ENCODE assay signal across 1 cellular context in the genomic region with DNA sequence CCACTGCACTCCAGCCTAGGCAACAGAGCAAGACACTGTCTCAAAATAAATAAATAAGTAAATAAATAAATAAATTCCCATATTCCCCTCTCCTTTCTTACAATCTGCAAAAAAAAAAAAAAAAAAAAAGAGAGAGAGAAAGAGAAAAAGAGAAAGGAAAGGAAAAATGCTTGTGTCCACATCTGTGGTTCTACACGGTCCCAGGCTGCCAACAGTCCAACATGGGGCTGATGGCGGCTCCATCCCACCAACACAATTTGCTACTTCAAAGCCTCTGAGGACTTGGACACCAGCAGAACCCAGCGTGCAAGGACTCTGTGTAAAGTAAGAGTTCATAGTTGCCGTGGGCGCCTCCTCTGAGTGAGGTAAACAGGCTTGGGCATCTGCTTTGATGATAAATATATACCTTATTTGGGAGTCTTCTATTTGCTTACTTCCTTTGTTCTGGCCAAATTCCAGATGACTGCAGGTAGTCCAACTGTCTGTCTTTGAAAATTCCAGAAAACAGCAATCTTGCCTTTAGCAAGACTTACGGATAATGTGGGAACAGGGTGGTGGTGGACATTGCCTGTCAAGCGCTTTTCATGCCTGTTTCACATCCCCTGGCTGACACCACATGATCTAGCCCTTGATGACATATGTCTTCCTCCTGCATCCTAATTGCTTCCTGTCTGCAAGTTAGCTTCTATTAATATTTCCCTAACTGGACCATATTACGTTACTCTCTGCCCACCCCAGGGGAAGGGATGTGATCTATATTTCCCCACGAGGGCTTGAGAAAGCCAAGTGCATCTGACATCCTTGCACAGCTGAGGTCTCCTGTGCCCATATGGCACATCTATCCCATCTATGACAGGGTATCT.
TF ChIP-seq lines count a peak whose summit lies in the region.

No MANE protein-coding gene starts in this region.

TF ChIP-seq in GM23338, 12 proteins besides CTCF, POLR2A, EP300 and RAD21 (continued from another document):
- no peak for TF ChIP-seq POLR2AphosphoS5 (IDR thresholded peaks at IDR 0.05; ENCODE audit: low read depth)
- TF ChIP-seq CREB1 (CRISPR knock-in tag; IDR thresholded peaks at IDR 0.05; ENCODE audit: low read depth): no peak
- TF ChIP-seq EZH2 (IDR thresholded peaks at IDR 0.05; ENCODE audit: low read depth, unreplicated experiment): no peak
- TF ChIP-seq ZNF331 (CRISPR knock-in tag; IDR thresholded peaks at IDR 0.05; ENCODE audit: low read depth): no peak
- no peak for TF ChIP-seq STAT1 (IDR thresholded peaks at IDR 0.05; ENCODE audit: unreplicated experiment)
- TF ChIP-seq JUNB (IDR thresholded peaks at IDR 0.05; ENCODE audit: unreplicated experiment): no peak
- TF ChIP-seq NANOG (IDR thresholded peaks at IDR 0.05; ENCODE audit: borderline replicate concordance): no peak
- TF ChIP-seq, protein P1, sequence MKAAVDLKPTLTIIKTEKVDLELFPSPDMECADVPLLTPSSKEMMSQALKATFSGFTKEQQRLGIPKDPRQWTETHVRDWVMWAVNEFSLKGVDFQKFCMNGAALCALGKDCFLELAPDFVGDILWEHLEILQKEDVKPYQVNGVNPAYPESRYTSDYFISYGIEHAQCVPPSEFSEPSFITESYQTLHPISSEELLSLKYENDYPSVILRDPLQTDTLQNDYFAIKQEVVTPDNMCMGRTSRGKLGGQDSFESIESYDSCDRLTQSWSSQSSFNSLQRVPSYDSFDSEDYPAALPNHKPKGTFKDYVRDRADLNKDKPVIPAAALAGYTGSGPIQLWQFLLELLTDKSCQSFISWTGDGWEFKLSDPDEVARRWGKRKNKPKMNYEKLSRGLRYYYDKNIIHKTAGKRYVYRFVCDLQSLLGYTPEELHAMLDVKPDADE (IDR thresholded peaks at IDR 0.05): no peak
